Comparison of ENCODE assay signal across 23 cellular contexts in genomic region chr6:20340459-20340858, GRCh38.
A peak's percentile ranks its signal among the peaks of the same experiment; 100 is the strongest.
DNase-seq lines count a peak whose midpoint lies in the region; ATAC-seq and TF ChIP-seq lines count a peak whose summit lies in the region.
"Had no signal": no experiment of that assay in that cellular context is flagged by ENCODE, and none has a peak within 500 bp of the region (broad histone marks: within the 10 kb centered on the region; RNA-seq: fewer than 3 reads in every experiment).

No MANE protein-coding gene starts in this region.

- CTCF ChIA-PET in HCT116 (lab: Charles Lee) = no interaction called here
- CTCF ChIA-PET in activated naive CD4-positive, alpha-beta T cell treated with anti-CD3 and anti-CD28 coated beads, Interleukin-2, amount 10 ng/mL, durations not matched to agents 7 days and 5 days (lab: Charles Lee) = interaction anchor here (1.3 kb wide), 1 partner anchor 10 kb away, joined by 5 read pairs; no protein-coding TSS in a partner anchor

- no peaks in the 10 kb centered on the region for H3K36me3 ChIP-seq in HCT116 (ENCODE audit: control insufficient read depth in 1 of 2, insufficient read depth in 2 of 2, low read length in 2 of 2)
- no peaks in the 10 kb centered on the region for H3K36me3 ChIP-seq in endodermal cell (ENCODE audit: control insufficient read depth, insufficient read depth, low read length)
- H3K36me3 ChIP-seq: esophagus squamous epithelium had no signal

- H3K27me3 ChIP-seq in HCT116 (ENCODE audit: insufficient read depth, low read length) (no peaks in the 10 kb centered on the region), endodermal cell (ENCODE audit: control insufficient read depth, insufficient read depth, low read length, poor library complexity, severe bottlenecking) (no peaks in the 10 kb centered on the region)
- H3K27me3 ChIP-seq: body of pancreas, esophagus squamous epithelium had no signal

- H3K9ac ChIP-seq in HCT116 (ENCODE audit: low read length) (no peak overlapping the region), endodermal cell (ENCODE audit: extremely low read depth, low read length, poor library complexity, severe bottlenecking) (no peak overlapping the region)

- H3K27ac ChIP-seq in HCT116 (ENCODE audit: low read depth, low read length) (no peak overlapping the region), endodermal cell (ENCODE audit: low read depth, low read length) (no peak overlapping the region)
- H3K27ac ChIP-seq: body of pancreas, esophagus squamous epithelium had no signal

- peaks cover 11% of the 10 kb centered on the region for H3K4me1 Mint-ChIP-seq in endodermal cell
- H3K4me1 Mint-ChIP-seq in activated T-helper 17 cell treated with anti-CD3 and anti-CD28 coated beads, Interleukin-2, amount 50 U/mL, for 72 hours = peaks cover 6% of the 10 kb centered on the region
- H3K4me1 Mint-ChIP-seq in activated naive CD4-positive, alpha-beta T cell treated with anti-CD3 and anti-CD28 coated beads, Interleukin-2, amount 10 ng/mL, durations not matched to agents 7 days and 5 days = peaks cover 35% of the 10 kb centered on the region
- H3K4me1 Mint-ChIP-seq: mesothelial cell of epicardium, neural crest cell had no signal

- TF ChIP-seq CTCF in HCT116 (IDR thresholded peaks at IDR 0.05 in 2 of 3, conservative IDR thresholded peaks at IDR 0.05 in 1 of 3; ENCODE audit: borderline replicate concordance in 1 of 3, insufficient read depth in 1 of 3, low read depth in 2 of 3, low read length in 2 of 3) = peak in 1 of 3 experiments; percentile 19; a peak in 1 of 6 replicates
- TF ChIP-seq CTCF in endodermal cell (conservative IDR thresholded peaks at IDR 0.05) = peak; percentile 49

- no peak overlapping the region for H3K4me2 ChIP-seq in HCT116 (ENCODE audit: low read length)

- no peak for TF ChIP-seq POLR2A in HCT116 (IDR thresholded peaks at IDR 0.05; ENCODE audit: borderline replicate concordance, extremely low read depth, insufficient read depth, insufficient read length)

- H3K4me3 Mint-ChIP-seq in endodermal cell = no peak overlapping the region
- H3K4me3 Mint-ChIP-seq in activated T-helper 17 cell treated with anti-CD3 and anti-CD28 coated beads, Interleukin-2, amount 50 U/mL, for 72 hours = no peak overlapping the region
- H3K4me3 Mint-ChIP-seq in activated naive CD4-positive, alpha-beta T cell treated with anti-CD3 and anti-CD28 coated beads, Interleukin-2, amount 10 ng/mL, durations not matched to agents 7 days and 5 days = no peak overlapping the region
- H3K4me3 Mint-ChIP-seq: activated CD8-positive, alpha-beta memory T cell treated with anti-CD3 and anti-CD28 coated beads, Interleukin-2, amount 10 ng/mL, durations not matched to agents 7 days and 5 days; CD4-positive, CD25-positive, alpha-beta regulatory T cell; effector memory CD8-positive, alpha-beta T cell; mesothelial cell of epicardium; neural crest cell; stimulated activated naive CD8-positive, alpha-beta T cell treated with anti-CD3 and anti-CD28 coated beads, Interleukin-15, amount 100 ng/mL, for 72 hours; T-cell; type B pancreatic cell had no signal

- no peaks in the 10 kb centered on the region for H3K9me3 Mint-ChIP-seq in endodermal cell
- no peaks in the 10 kb centered on the region for H3K9me3 Mint-ChIP-seq in activated T-helper 17 cell treated with anti-CD3 and anti-CD28 coated beads, Interleukin-2, amount 50 U/mL, for 72 hours
- peaks cover 6% of the 10 kb centered on the region for H3K9me3 Mint-ChIP-seq in activated naive CD4-positive, alpha-beta T cell treated with anti-CD3 and anti-CD28 coated beads, Interleukin-2, amount 10 ng/mL, durations not matched to agents 7 days and 5 days
- H3K9me3 Mint-ChIP-seq: effector memory CD8-positive, alpha-beta T cell; mesothelial cell of epicardium; neural crest cell; type B pancreatic cell had no signal

- no peaks in the 10 kb centered on the region for H4K20me1 ChIP-seq in HCT116 (ENCODE audit: insufficient read depth)

- intact Hi-C loops in HCT116 (cut with micrococcal nuclease) = no loop called here

- H2AFZ ChIP-seq in HCT116 (ENCODE audit: low read depth, low read length, poor library complexity, severe bottlenecking) = no peak overlapping the region

- TF ChIP-seq RAD21 in HCT116 (IDR thresholded peaks at IDR 0.05; ENCODE audit: low read depth) = no peak

- no peak overlapping the region for H3K27ac Mint-ChIP-seq in endodermal cell
- H3K27ac Mint-ChIP-seq in activated T-helper 17 cell treated with anti-CD3 and anti-CD28 coated beads, Interleukin-2, amount 50 U/mL, for 72 hours = no peak overlapping the region
- H3K27ac Mint-ChIP-seq in activated naive CD4-positive, alpha-beta T cell treated with anti-CD3 and anti-CD28 coated beads, Interleukin-2, amount 10 ng/mL, durations not matched to agents 7 days and 5 days = no peak overlapping the region
- H3K27ac Mint-ChIP-seq: activated CD8-positive, alpha-beta memory T cell treated with anti-CD3 and anti-CD28 coated beads, Interleukin-2, amount 10 ng/mL, durations not matched to agents 7 days and 5 days; effector memory CD8-positive, alpha-beta T cell; mesothelial cell of epicardium; progenitor cell of endocrine pancreas; T-cell; type B pancreatic cell had no signal

- no peaks in the 10 kb centered on the region for H3K9me2 ChIP-seq in HCT116 (ENCODE audit: insufficient read depth)

- H3K9me3 ChIP-seq in HCT116 (ENCODE audit: control insufficient read depth in 1 of 2, insufficient read depth in 1 of 2, low read depth in 1 of 2, low read length in 2 of 2) = no peaks in the 10 kb centered on the region
- H3K9me3 ChIP-seq in endodermal cell (ENCODE audit: control insufficient read depth, low read length) = no peaks in the 10 kb centered on the region
- H3K9me3 ChIP-seq: body of pancreas, esophagus squamous epithelium had no signal

- no peaks in the 10 kb centered on the region for H3K79me2 ChIP-seq in HCT116 (ENCODE audit: insufficient read depth, low read length)

- ATAC-seq in HCT116 = peak; percentile 50; the same call in 1 of the 2 replicates
- no peak for ATAC-seq in activated T-helper 17 cell treated with anti-CD3 and anti-CD28 coated beads, Interleukin-2, amount 50 U/mL, for 72 hours (replicated peaks)
- ATAC-seq: activated CD8-positive, alpha-beta memory T cell treated with anti-CD3 and anti-CD28 coated beads, Interleukin-2, amount 10 ng/mL, durations not matched to agents 7 days and 5 days; body of pancreas; effector memory CD8-positive, alpha-beta T cell; stimulated activated naive CD8-positive, alpha-beta T cell treated with anti-CD3 and anti-CD28 coated beads, Interleukin-15, amount 100 ng/mL, for 72 hours; T-cell had no signal

- POLR2A ChIA-PET in HCT116 (lab: Charles Lee) = no interaction called here

- peak; percentile 40 for DNase-seq in Daoy (ENCODE audit: low read depth)
- no peak for DNase-seq in HCT116 (ENCODE audit: low read depth, low spot score)
- peak; percentile 17 for DNase-seq in NCI-H69 (lab: John Stamatoyannopoulos, UW)
- DNase-seq in endodermal cell = no peak
- DNase-seq in activated naive CD4-positive, alpha-beta T cell treated with anti-CD3 and anti-CD28 coated beads, Interleukin-2, amount 10 ng/mL, durations not matched to agents 7 days and 5 days = no peak
- DNase-seq in T-helper 1 cell = no peak
- no peak for DNase-seq in NCI-H1930 (lab: John Stamatoyannopoulos, UW)
- DNase-seq: activated CD4-positive, alpha-beta T cell treated with anti-CD3 and anti-CD28 coated beads for 48 hours; activated CD8-positive, alpha-beta memory T cell treated with anti-CD3 and anti-CD28 coated beads, Interleukin-2, amount 10 ng/mL, durations not matched to agents 7 days and 5 days; body of pancreas; CD4-positive, CD25-positive, alpha-beta regulatory T cell; effector memory CD8-positive, alpha-beta T cell; esophagus squamous epithelium; NCI-H1417; small intestine; stimulated activated CD4-positive, alpha-beta T cell treated with anti-CD3 and anti-CD28 coated beads, Interleukin-4, amount 100 ng/mL, for 1 hour; stimulated activated naive CD8-positive, alpha-beta T cell treated with anti-CD3 and anti-CD28 coated beads, Interleukin-15, amount 100 ng/mL, for 72 hours; T-cell had no signal

- RAD21 ChIA-PET in HCT116 (lab: Charles Lee; ENCODE audit: low non-redundant PET in 1 of 2, low total read pairs in 2 of 2, uncharacterized antibody in 2 of 2, unreplicated experiment in 2 of 2) = no interaction called here

- H3K27me3 Mint-ChIP-seq in endodermal cell (ENCODE audit: insufficient read depth) = no peaks in the 10 kb centered on the region
- no peaks in the 10 kb centered on the region for H3K27me3 Mint-ChIP-seq in activated T-helper 17 cell treated with anti-CD3 and anti-CD28 coated beads, Interleukin-2, amount 50 U/mL, for 72 hours
- H3K27me3 Mint-ChIP-seq in activated naive CD4-positive, alpha-beta T cell treated with anti-CD3 and anti-CD28 coated beads, Interleukin-2, amount 10 ng/mL, durations not matched to agents 7 days and 5 days = peaks cover 13% of the 10 kb centered on the region
- H3K27me3 Mint-ChIP-seq: activated CD8-positive, alpha-beta memory T cell treated with anti-CD3 and anti-CD28 coated beads, Interleukin-2, amount 10 ng/mL, durations not matched to agents 7 days and 5 days; effector memory CD8-positive, alpha-beta T cell; stimulated activated naive CD8-positive, alpha-beta T cell treated with anti-CD3 and anti-CD28 coated beads, Interleukin-15, amount 100 ng/mL, for 72 hours; T-cell had no signal

- no TSS peak for BruUV-seq in HCT116 (replicated peaks; lab: Mats Ljungman, UMichigan)

- H3K4me1 ChIP-seq in HCT116 (ENCODE audit: control insufficient read depth in 1 of 2, insufficient read depth in 2 of 2, low read length in 2 of 2) = no peaks in the 10 kb centered on the region
- peaks cover 5% of the 10 kb centered on the region for H3K4me1 ChIP-seq in endodermal cell (ENCODE audit: control insufficient read depth, insufficient read depth, low read length)
- H3K4me1 ChIP-seq: body of pancreas had no signal

- WGBS in endodermal cell (ENCODE audit: insufficient coverage in 1 of 2, insufficient read length in 1 of 2), 2 experiments = 92 to 93% methylated on average over 6 of the region's 6 CpGs

- H3K36me3 Mint-ChIP-seq in endodermal cell (ENCODE audit: low read depth) = no peaks in the 10 kb centered on the region
- H3K36me3 Mint-ChIP-seq in activated T-helper 17 cell treated with anti-CD3 and anti-CD28 coated beads, Interleukin-2, amount 50 U/mL, for 72 hours (ENCODE audit: low read depth) = no peaks in the 10 kb centered on the region
- H3K36me3 Mint-ChIP-seq in activated naive CD4-positive, alpha-beta T cell treated with anti-CD3 and anti-CD28 coated beads, Interleukin-2, amount 10 ng/mL, durations not matched to agents 7 days and 5 days = peaks cover 5% of the 10 kb centered on the region
- H3K36me3 Mint-ChIP-seq: mesothelial cell of epicardium, T-cell, type B pancreatic cell had no signal

- H3K4me3 ChIP-seq in HCT116 (replicated peaks in 1 of 2; ENCODE audit: low read depth in 1 of 2, low read length in 2 of 2) (no peak overlapping the region), endodermal cell (ENCODE audit: low read length) (no peak overlapping the region)
- H3K4me3 ChIP-seq: body of pancreas, esophagus squamous epithelium had no signal

Comparison
In these comparisons a context has a peak if more than half of its experiments do, and no peak if none do; other contexts are left out.
1. DNase-seq: peak in Daoy (single experiment) and NCI-H69 (single experiment); none in HCT116 (single experiment), endodermal cell (single experiment), activated naive CD4-positive, alpha-beta T cell treated with anti-CD3 and anti-CD28 coated beads, Interleukin-2, amount 10 ng/mL, durations not matched to agents 7 days and 5 days (single experiment), T-helper 1 cell (0 of 5) and NCI-H1930 (0 of 2).